In genomic region chr7:123916240-123916724, GRCh38 we compare ENCODE assay signal across 8 cellular contexts. TPM values are rescaled to one million over a fixed set of nuclear protein-coding genes. Genes with fewer than 3 reads are reported as not detected.
DNase-seq lines count a peak whose midpoint lies in the region; TF ChIP-seq lines count a peak whose summit lies in the region.

No MANE protein-coding gene starts in this region.

- DNase-seq in DMS153 treated with DMSO at 0.1 percent for 48 hours (lab: John Stamatoyannopoulos, UW; ENCODE audit: unreplicated experiment) (peak; percentile 14), DMS153 (lab: John Stamatoyannopoulos, UW) (no peak), MV-4-11 (lab: John Stamatoyannopoulos, UW) (peak; percentile 16), choroid plexus epithelial cell (ENCODE audit: low read depth) (peak; percentile 52), progenitor cell of endocrine pancreas (ENCODE audit: low spot score, unreplicated experiment) (no peak), cortex of kidney (lab: John Stamatoyannopoulos, UW) (no peak), NCI-H774 (lab: John Stamatoyannopoulos, UW) (no peak)
- no peak for DNase-seq in activated CD4-positive, alpha-beta T cell treated with anti-CD3 and anti-CD28 coated beads, Interleukin-2, amount 10 ng/mL, durations not matched to agents 7 days and 5 days

- peaks cover 3% of the 10 kb centered on the region for H3K4me1 Mint-ChIP-seq in progenitor cell of endocrine pancreas (ENCODE audit: low read depth)
- H3K4me1 Mint-ChIP-seq in activated CD4-positive, alpha-beta T cell treated with anti-CD3 and anti-CD28 coated beads, Interleukin-2, amount 10 ng/mL, durations not matched to agents 7 days and 5 days, result no peaks in the 10 kb centered on the region

- POLR2A ChIA-PET in activated CD4-positive, alpha-beta T cell treated with anti-CD3 and anti-CD28 coated beads, Interleukin-2, amount 10 ng/mL, durations not matched to agents 7 days and 5 days (lab: Charles Lee), result no interaction called here

- H3K27ac Mint-ChIP-seq in progenitor cell of endocrine pancreas, result no peak overlapping the region
- H3K27ac Mint-ChIP-seq in activated CD4-positive, alpha-beta T cell treated with anti-CD3 and anti-CD28 coated beads, Interleukin-2, amount 10 ng/mL, durations not matched to agents 7 days and 5 days, result no peak overlapping the region

- H3K36me3 Mint-ChIP-seq in progenitor cell of endocrine pancreas (ENCODE audit: insufficient read depth), result no peaks in the 10 kb centered on the region
- H3K36me3 Mint-ChIP-seq in activated CD4-positive, alpha-beta T cell treated with anti-CD3 and anti-CD28 coated beads, Interleukin-2, amount 10 ng/mL, durations not matched to agents 7 days and 5 days (ENCODE audit: low read depth), result no peaks in the 10 kb centered on the region

- no peak overlapping the region for H3K4me3 ChIP-seq in choroid plexus epithelial cell (ENCODE audit: low read depth, low read length)

- no peak overlapping the region for H3K4me3 Mint-ChIP-seq in progenitor cell of endocrine pancreas (ENCODE audit: low read depth)
- no peak overlapping the region for H3K4me3 Mint-ChIP-seq in activated CD4-positive, alpha-beta T cell treated with anti-CD3 and anti-CD28 coated beads, Interleukin-2, amount 10 ng/mL, durations not matched to agents 7 days and 5 days

- no peaks in the 10 kb centered on the region for H3K27me3 Mint-ChIP-seq in progenitor cell of endocrine pancreas
- no peaks in the 10 kb centered on the region for H3K27me3 Mint-ChIP-seq in activated CD4-positive, alpha-beta T cell treated with anti-CD3 and anti-CD28 coated beads, Interleukin-2, amount 10 ng/mL, durations not matched to agents 7 days and 5 days

- H3K9me3 Mint-ChIP-seq in progenitor cell of endocrine pancreas (ENCODE audit: low read depth), result peaks cover 3% of the 10 kb centered on the region
- H3K9me3 Mint-ChIP-seq in activated CD4-positive, alpha-beta T cell treated with anti-CD3 and anti-CD28 coated beads, Interleukin-2, amount 10 ng/mL, durations not matched to agents 7 days and 5 days, result no peaks in the 10 kb centered on the region

- TF ChIP-seq CTCF in choroid plexus epithelial cell (conservative IDR thresholded peaks at IDR 0.05; ENCODE audit: low read depth, low read length), result peak; percentile 53
- peak; percentile 46 for TF ChIP-seq CTCF in progenitor cell of endocrine pancreas (IDR thresholded peaks at IDR 0.05; ENCODE audit: unreplicated experiment)

- CTCF ChIA-PET in activated CD4-positive, alpha-beta T cell treated with anti-CD3 and anti-CD28 coated beads, Interleukin-2, amount 10 ng/mL, durations not matched to agents 7 days and 5 days (lab: Charles Lee), result no interaction called here

RNA-seq across cellular contexts. Expression of gene SPAM1, which starts 8.8 kb away (rescaled TPM):
- not detected in 2 replicates for total RNA-seq in progenitor cell of endocrine pancreas
- total RNA-seq in activated CD4-positive, alpha-beta T cell treated with anti-CD3 and anti-CD28 coated beads, Interleukin-2, amount 10 ng/mL, durations not matched to agents 7 days and 5 days, result not detected

Comparison
In these comparisons a context has a peak if more than half of its experiments do, and no peak if none do; other contexts are left out.
1. DNase-seq: peak in DMS153 treated with DMSO at 0.1 percent for 48 hours (single experiment), MV-4-11 (single experiment) and choroid plexus epithelial cell (single experiment); none in DMS153 (single experiment), progenitor cell of endocrine pancreas (single experiment), cortex of kidney (single experiment), NCI-H774 (single experiment) and activated CD4-positive, alpha-beta T cell treated with anti-CD3 and anti-CD28 coated beads, Interleukin-2, amount 10 ng/mL, durations not matched to agents 7 days and 5 days (single experiment).